Comparison of ENCODE assay signal across 10 cellular contexts in genomic region chr5:32325067-32325466, GRCh38. TPM values are rescaled to one million over a fixed set of nuclear protein-coding genes. Genes with fewer than 3 reads are reported as not detected.
A peak's percentile ranks its signal among the peaks of the same experiment; 100 is the strongest.
DNase-seq lines count a peak whose midpoint lies in the region; ATAC-seq lines count a peak whose summit lies in the region.
"Had no signal": no experiment of that assay in that cellular context is flagged by ENCODE, and none has a peak within 500 bp of the region (broad histone marks: within the 10 kb centered on the region; RNA-seq: fewer than 3 reads in every experiment).

No MANE protein-coding gene starts in this region.

- no peaks in the 10 kb centered on the region for H3K4me1 Mint-ChIP-seq in activated CD4-positive, alpha-beta T cell treated with anti-CD3 and anti-CD28 coated beads for 36 hours

- no peak overlapping the region for H3K4me3 Mint-ChIP-seq in activated CD4-positive, alpha-beta T cell treated with anti-CD3 and anti-CD28 coated beads for 36 hours
- H3K4me3 Mint-ChIP-seq: activated naive CD8-positive, alpha-beta T cell had no signal

- intact Hi-C loops in activated CD4-positive, alpha-beta T cell treated with anti-CD3 and anti-CD28 coated beads for 36 hours (cut with DNase I, micrococcal nuclease): no loop called here

- no peak overlapping the region for H3K27ac Mint-ChIP-seq in activated CD4-positive, alpha-beta T cell treated with anti-CD3 and anti-CD28 coated beads for 36 hours
- H3K27ac Mint-ChIP-seq: activated naive CD8-positive, alpha-beta T cell had no signal

- no peaks in the 10 kb centered on the region for H3K27me3 Mint-ChIP-seq in activated CD4-positive, alpha-beta T cell treated with anti-CD3 and anti-CD28 coated beads for 36 hours
- H3K27me3 Mint-ChIP-seq: activated naive CD8-positive, alpha-beta T cell had no signal

- H3K9me3 Mint-ChIP-seq in activated CD4-positive, alpha-beta T cell treated with anti-CD3 and anti-CD28 coated beads for 36 hours (ENCODE audit: low read depth): peaks cover 5% of the 10 kb centered on the region

- POLR2A ChIA-PET in activated CD4-positive, alpha-beta T cell treated with anti-CD3 and anti-CD28 coated beads for 36 hours (lab: Charles Lee): no interaction called here

- DNase-seq in astrocyte of the hippocampus (ENCODE audit: low read depth, low spot score) (peak; percentile 23), superior temporal gyrus (ENCODE audit: extremely low spot score) (peak; percentile 55), midbrain (lab: John Stamatoyannopoulos, UW) (no peak), NCI-H446 treated with DMSO at 0.1 percent for 48 hours (lab: John Stamatoyannopoulos, UW) (no peak)
- DNase-seq in activated CD4-positive, alpha-beta T cell treated with anti-CD3 and anti-CD28 coated beads for 36 hours: no peak
- DNase-seq: right lobe of liver, testis had no signal

- CTCF ChIA-PET in activated CD4-positive, alpha-beta T cell treated with anti-CD3 and anti-CD28 coated beads for 36 hours (lab: Charles Lee): interaction anchor here (0.6 kb wide), 1 partner anchor 351 kb away, joined by 3 read pairs; no protein-coding TSS in a partner anchor

- H3K36me3 Mint-ChIP-seq in activated CD4-positive, alpha-beta T cell treated with anti-CD3 and anti-CD28 coated beads for 36 hours (ENCODE audit: low read depth): peaks cover 2% of the 10 kb centered on the region

- ATAC-seq in GM19452 (IDR thresholded peaks at IDR 0.05; ENCODE audit: unreplicated experiment) (peak; percentile 58), HG03095 (IDR thresholded peaks at IDR 0.05; ENCODE audit: unreplicated experiment) (peak; percentile 67)
- ATAC-seq in activated CD4-positive, alpha-beta T cell treated with anti-CD3 and anti-CD28 coated beads for 36 hours: no peak
- ATAC-seq: right lobe of liver had no signal

RNA-seq across cellular contexts. Expression of gene MTMR12, which starts 12.3 kb away (rescaled TPM):
- total RNA-seq in activated CD4-positive, alpha-beta T cell treated with anti-CD3 and anti-CD28 coated beads for 36 hours: 10 to 100 TPM; 21.6 to 22.8 TPM

Comparison
In these comparisons a context has a peak if more than half of its experiments do, and no peak if none do; other contexts are left out.
1. DNase-seq: peak in astrocyte of the hippocampus (single experiment) and superior temporal gyrus (single experiment); none in midbrain (single experiment), activated CD4-positive, alpha-beta T cell treated with anti-CD3 and anti-CD28 coated beads for 36 hours (single experiment) and NCI-H446 treated with DMSO at 0.1 percent for 48 hours (single experiment).